8 cellular contexts compared by ENCODE assay signal in the genomic region with DNA sequence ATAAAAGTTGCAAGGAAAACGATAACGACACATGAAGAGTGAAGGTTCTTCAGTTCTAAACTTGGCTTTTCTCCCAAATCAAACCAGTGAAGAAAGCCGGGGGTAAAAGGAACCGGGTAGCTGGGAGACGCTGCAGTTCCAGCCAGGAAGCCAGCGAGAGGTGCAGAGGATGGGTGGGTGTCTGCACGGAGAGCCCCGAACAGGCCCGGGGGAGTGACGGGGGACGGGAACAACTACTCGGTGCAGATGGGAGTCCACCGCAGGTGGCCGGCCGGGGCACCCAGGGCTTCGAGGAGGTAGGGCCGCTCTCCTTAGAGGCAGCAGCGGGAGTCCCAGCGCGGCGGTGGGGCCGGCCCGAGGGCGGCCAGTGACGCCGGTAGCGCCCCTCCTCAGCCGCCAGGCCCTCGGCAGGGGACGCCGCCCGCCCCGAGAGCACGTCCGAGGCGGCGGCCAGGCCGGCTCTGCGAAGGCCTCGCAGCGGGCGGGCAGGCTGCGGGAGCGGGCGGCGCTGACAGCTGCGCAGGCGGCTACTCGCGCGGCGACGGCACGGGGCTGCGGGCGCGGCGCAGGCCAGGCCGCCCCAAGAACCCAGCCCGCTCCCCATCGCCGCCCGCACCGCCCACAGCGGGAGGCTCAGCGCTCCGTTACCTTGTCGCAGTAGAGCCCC. TPM values are rescaled to one million over a fixed set of nuclear protein-coding genes. Genes with fewer than 3 reads are reported as not detected.
DNase-seq lines count a peak whose midpoint lies in the region; ATAC-seq and TF ChIP-seq lines count a peak whose summit lies in the region.

No MANE protein-coding gene starts in this region.

- peak; percentile 56 for ATAC-seq in HG02759 (IDR thresholded peaks at IDR 0.05; ENCODE audit: unreplicated experiment)

- no peak for TF ChIP-seq CTCF in foreskin fibroblast (IDR thresholded peaks at IDR 0.05; ENCODE audit: low read depth, low read length)
- TF ChIP-seq CTCF in neural progenitor cell (IDR thresholded peaks at IDR 0.05), result no peak
- no peak for TF ChIP-seq CTCF in tibial artery (IDR thresholded peaks at IDR 0.05)

- peak overlapping the region; percentile 97 for H3K4me3 Mint-ChIP-seq in activated T-cell treated with anti-CD3 and anti-CD28 coated beads, Interleukin-2, amount 50 U/mL, for 24 hours
- peak overlapping the region; percentile 97 for H3K4me3 Mint-ChIP-seq in neural progenitor cell

- peaks cover 34% of the 10 kb centered on the region for H3F3A ChIP-seq in neural progenitor cell (ENCODE audit: low read depth)

- no peaks in the 10 kb centered on the region for H3K36me3 ChIP-seq in neural progenitor cell
- H3K36me3 ChIP-seq in tibial artery, result no peaks in the 10 kb centered on the region

- peak overlapping the region; percentile 73 for H3K9ac ChIP-seq in neural progenitor cell

- H3K36me3 Mint-ChIP-seq in activated T-cell treated with anti-CD3 and anti-CD28 coated beads, Interleukin-2, amount 50 U/mL, for 24 hours (ENCODE audit: low read depth), result peaks cover 16% of the 10 kb centered on the region
- peaks cover 7% of the 10 kb centered on the region for H3K36me3 Mint-ChIP-seq in neural progenitor cell

- H3K27me3 Mint-ChIP-seq in activated T-cell treated with anti-CD3 and anti-CD28 coated beads, Interleukin-2, amount 50 U/mL, for 24 hours, result no peaks in the 10 kb centered on the region
- peaks cover 2% of the 10 kb centered on the region for H3K27me3 Mint-ChIP-seq in neural progenitor cell (ENCODE audit: insufficient read depth, low read depth)

- peaks cover 51% of the 10 kb centered on the region for H3K79me2 ChIP-seq in neural progenitor cell (ENCODE audit: low read depth)

- H3K9me3 ChIP-seq in neural progenitor cell (ENCODE audit: low read depth), result no peaks in the 10 kb centered on the region
- H3K9me3 ChIP-seq in tibial artery, result no peaks in the 10 kb centered on the region

- peak overlapping the region; percentile 87 for H2AFZ ChIP-seq in neural progenitor cell (replicated peaks)

- DNase-seq in NCI-H82 (lab: John Stamatoyannopoulos, UW) (peak; percentile 56), NCI-H82 treated with DMSO at 0.1 percent for 48 hours (lab: John Stamatoyannopoulos, UW; ENCODE audit: unreplicated experiment) (no peak), NCI-H1105 treated with DMSO at 0.1 percent for 48 hours (lab: John Stamatoyannopoulos, UW) (peak; percentile 46), foreskin fibroblast (peak; percentile 9 to 49), neural progenitor cell (ENCODE audit: low spot score) (peak; percentile 86), tibial artery (peak; percentile 52 to 74)
- peak; percentile 72 for DNase-seq in activated T-cell treated with anti-CD3 and anti-CD28 coated beads, Interleukin-2, amount 50 U/mL, for 24 hours

- H3K4me1 Mint-ChIP-seq in activated T-cell treated with anti-CD3 and anti-CD28 coated beads, Interleukin-2, amount 50 U/mL, for 24 hours (ENCODE audit: low read depth), result peaks cover 72% of the 10 kb centered on the region
- peaks cover 42% of the 10 kb centered on the region for H3K4me1 Mint-ChIP-seq in neural progenitor cell

- peak overlapping the region; percentile 79 for H3K4me2 ChIP-seq in neural progenitor cell

- H3K27me3 ChIP-seq in neural progenitor cell (no peaks in the 10 kb centered on the region), tibial artery (no peaks in the 10 kb centered on the region)

- peak overlapping the region; percentile 97 for H3K27ac Mint-ChIP-seq in activated T-cell treated with anti-CD3 and anti-CD28 coated beads, Interleukin-2, amount 50 U/mL, for 24 hours
- peak overlapping the region; percentile 98 for H3K27ac Mint-ChIP-seq in neural progenitor cell

- intact Hi-C loops in tibial artery (cut with DNase I; ENCODE audit: low total_unique reads), result loop anchor here (1.0 to 2.0 kb wide), 2 partner anchors 176 to 652 kb away; partner anchors contain the start of gene CPEB2

- H3K4me1 ChIP-seq in neural progenitor cell (peaks cover 21% of the 10 kb centered on the region), tibial artery (peaks cover 0 to 68% (median 22%) of the 10 kb centered on the region in 4 donors)

- peak overlapping the region; percentile 91 for H3K27ac ChIP-seq in neural progenitor cell
- peak overlapping the region; percentile 98 to 99 for H3K27ac ChIP-seq in tibial artery

- no peaks in the 10 kb centered on the region for H3K9me3 Mint-ChIP-seq in activated T-cell treated with anti-CD3 and anti-CD28 coated beads, Interleukin-2, amount 50 U/mL, for 24 hours
- H3K9me3 Mint-ChIP-seq in neural progenitor cell, result peaks cover 2% of the 10 kb centered on the region

- H3K4me3 ChIP-seq in foreskin fibroblast (ENCODE audit: low read depth in 1 of 2, low read length in 2 of 2), result peak overlapping the region; percentile 64 to 75
- H3K4me3 ChIP-seq in neural progenitor cell, result peak overlapping the region; percentile 93
- H3K4me3 ChIP-seq in tibial artery, result peak overlapping the region; percentile 67 to 90

- H4K20me1 ChIP-seq in neural progenitor cell (ENCODE audit: low read depth), result peaks cover 18% of the 10 kb centered on the region

RNA-seq across cellular contexts. Expression of gene FBXL5, which starts 0.5 kb away (rescaled TPM):
- 72.7 and 87.9 TPM in 2 replicates for total RNA-seq in neural progenitor cell (ENCODE audit: low replicate concordance)

RNA-seq across cellular contexts. Expression of gene FAM200B, which starts 26.9 kb away (rescaled TPM):
- total RNA-seq in neural progenitor cell (ENCODE audit: low replicate concordance), result 58.3 and 63.2 TPM in 2 replicates

RNA-seq across cellular contexts. Expression of gene BST1, which starts 48.2 kb away (rescaled TPM):
- 0.45 and 1.2 TPM in 2 replicates for total RNA-seq in neural progenitor cell (ENCODE audit: low replicate concordance)
